13 cellular contexts compared by ENCODE assay signal in the genomic region with DNA sequence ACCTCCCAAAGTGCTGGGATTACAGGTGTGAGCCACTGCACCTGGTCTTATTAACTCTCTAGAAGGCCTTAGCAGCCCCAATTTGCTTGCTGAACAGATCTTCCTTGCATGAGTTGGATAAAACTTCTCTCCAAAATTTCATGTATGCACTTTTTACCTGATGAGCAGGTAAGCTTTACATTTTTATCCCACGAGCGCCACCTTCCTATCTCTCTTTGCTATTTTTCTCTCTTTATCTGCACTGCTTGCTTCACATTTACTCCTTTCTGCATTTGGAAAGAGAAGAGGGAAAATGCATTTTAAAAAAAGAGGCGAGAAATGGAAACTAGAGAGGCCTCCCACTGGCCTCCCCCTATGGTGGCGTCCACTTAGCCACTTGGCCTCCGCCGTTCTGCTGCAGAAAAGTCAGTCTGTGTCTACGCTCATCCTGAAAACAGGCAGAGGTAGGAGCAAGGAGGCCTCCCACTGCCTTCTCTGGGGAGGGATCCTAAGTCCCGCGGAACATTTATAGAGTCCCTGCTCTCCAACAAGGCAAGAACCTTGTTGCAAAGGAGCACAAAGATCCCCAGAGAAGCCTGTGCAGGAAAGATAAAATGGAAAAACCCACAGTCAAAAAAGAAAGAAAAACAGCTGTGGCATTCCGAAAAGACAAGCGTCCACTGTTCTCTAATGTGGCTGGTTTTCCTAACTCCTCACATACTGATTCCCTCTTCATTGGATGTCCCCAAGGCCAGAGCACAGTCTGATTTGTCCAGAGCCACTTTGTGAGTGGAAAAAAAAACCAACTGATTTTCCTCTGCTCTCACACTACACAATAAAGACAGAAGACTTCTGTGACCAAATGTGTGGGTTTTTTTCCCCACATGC.
A peak's percentile ranks its signal among the peaks of the same experiment; 100 is the strongest.
DNase-seq lines count a peak whose midpoint lies in the region; ATAC-seq, FAIRE-seq and TF ChIP-seq lines count a peak whose summit lies in the region.
"Had no signal": no experiment of that assay in that cellular context is flagged by ENCODE, and none has a peak within 500 bp of the region (broad histone marks: within the 10 kb centered on the region; RNA-seq: fewer than 3 reads in every experiment).

No MANE protein-coding gene starts in this region.

- no peaks in the 10 kb centered on the region for H3K9me3 Mint-ChIP-seq in activated T-helper 2 cell treated with anti-CD3 and anti-CD28 coated beads, Interferon-gamma antibody, Interleukin-2, Interleukin-4, amounts not matched to agents 10 μg/mL and 5 μg/mL and 100 μg/mL, durations not matched to agents 14 hours and 24 hours and 36 hours
- no peaks in the 10 kb centered on the region for H3K9me3 Mint-ChIP-seq in Caco-2 (ENCODE audit: unreplicated experiment)
- H3K9me3 Mint-ChIP-seq: activated T-cell treated with anti-CD3 and anti-CD28 coated beads, Interleukin-2, amount 50 U/mL, for 24 hours had no signal

- no peaks in the 10 kb centered on the region for H3K27me3 Mint-ChIP-seq in activated T-helper 2 cell treated with anti-CD3 and anti-CD28 coated beads, Interferon-gamma antibody, Interleukin-2, Interleukin-4, amounts not matched to agents 10 μg/mL and 5 μg/mL and 100 μg/mL, durations not matched to agents 14 hours and 24 hours and 36 hours (ENCODE audit: low read depth)
- H3K27me3 Mint-ChIP-seq in Caco-2 (ENCODE audit: insufficient read depth, unreplicated experiment): no peaks in the 10 kb centered on the region
- H3K27me3 Mint-ChIP-seq: activated T-cell treated with anti-CD3 and anti-CD28 coated beads, Interleukin-2, amount 50 U/mL, for 24 hours had no signal

- no peaks in the 10 kb centered on the region for H3K79me1 ChIP-seq in H1 (ENCODE audit: low read depth, low read length)

- no peak overlapping the region for H2AK5ac ChIP-seq in H1 (ENCODE audit: low read depth, low read length)

- no peak overlapping the region for H3K4ac ChIP-seq in H1 (replicated peaks; ENCODE audit: insufficient read length, low read depth, low read length)

- H3K79me2 ChIP-seq in OCI-LY3 (ENCODE audit: low read length) (no peaks in the 10 kb centered on the region), H1 (ENCODE audit: control insufficient read depth in 1 of 2, insufficient read depth in 2 of 2, low read length in 2 of 2) (no peaks in the 10 kb centered on the region)

- H3K14ac ChIP-seq in H1 (ENCODE audit: insufficient read length): no peak overlapping the region

- H3K4me2 ChIP-seq in OCI-LY3 (ENCODE audit: low read length) (no peak overlapping the region), H1 (ENCODE audit: insufficient read depth in 1 of 2, low read depth in 2 of 2, low read length in 2 of 2) (no peak overlapping the region)

- H4K8ac ChIP-seq in H1 (ENCODE audit: extremely low read depth, insufficient read depth, low read length): no peak overlapping the region

- H3K27me3 ChIP-seq in OCI-LY3 (ENCODE audit: low read depth, low read length) (no peaks in the 10 kb centered on the region), H1 (replicated peaks in 1 of 4; ENCODE audit: control insufficient read depth in 3 of 4, extremely low read depth in 1 of 4, insufficient read depth in 3 of 4, low read length in 3 of 4) (no peaks in the 10 kb centered on the region), right lobe of liver (no peaks in the 10 kb centered on the region), Caco-2 (replicated peaks; ENCODE audit: control insufficient read depth, insufficient read depth, low read length) (no peaks in the 10 kb centered on the region)

- no peak overlapping the region for H2BK20ac ChIP-seq in H1 (ENCODE audit: low read length)

- CTCF ChIA-PET in H1 (lab: Charles Lee; ENCODE audit: partially characterized antibody): interaction anchor here (0.7 to 11.9 kb wide), 20 partner anchors 11 to 190 kb away, joined by 3 to 71 read pairs (median 4); no protein-coding TSS in a partner anchor
- CTCF ChIA-PET in Caco-2 (lab: Charles Lee): interaction anchor here (0.6 to 0.8 kb wide), 2 partner anchors 20 to 112 kb away, joined by 3 read pairs; no protein-coding TSS in a partner anchor

- TF ChIP-seq POLR2A in H1 (IDR thresholded peaks at IDR 0.05; ENCODE audit: control extremely low read depth in 1 of 2, low read depth in 2 of 2, low read length in 2 of 2): no peak
- TF ChIP-seq POLR2A in right lobe of liver (IDR thresholded peaks at IDR 0.05): no peak

- H3K36me3 ChIP-seq in OCI-LY3 (replicated peaks; ENCODE audit: low read depth, low read length) (no peaks in the 10 kb centered on the region), H1 (ENCODE audit: control insufficient read depth in 2 of 4, insufficient read depth in 4 of 4, low read length in 3 of 4) (no peaks in the 10 kb centered on the region), right lobe of liver (no peaks in the 10 kb centered on the region), Caco-2 (ENCODE audit: control insufficient read depth, insufficient read depth, low read length) (no peaks in the 10 kb centered on the region)

- 0 out of 2 replicates have a peak, but pooled peaks cover 1% of the 10 kb centered on the region for H3K23me2 ChIP-seq in H1 (ENCODE audit: low read depth, low read length)

- TF ChIP-seq RAD21 in H1 (IDR thresholded peaks at IDR 0.05 in 1 of 2, conservative IDR thresholded peaks at IDR 0.05 in 1 of 2; ENCODE audit: low read depth in 2 of 2, low read length in 2 of 2): peak; percentile 48 to 58

- FAIRE-seq in H1 (lab: Jason Lieb, UNC): no peak
- FAIRE-seq: urothelium cell line had no signal

- no peak for DNase-seq in H1 (ENCODE audit: low read depth in 1 of 2, low spot score in 2 of 2)
- no peak for DNase-seq in right lobe of liver
- no peak for DNase-seq in NCI-H2196 treated with DMSO at 0.1 percent for 48 hours (lab: John Stamatoyannopoulos, UW; ENCODE audit: unreplicated experiment)
- DNase-seq in activated T-helper 2 cell treated with anti-CD3 and anti-CD28 coated beads, Interferon-gamma antibody, Interleukin-2, Interleukin-4, amounts not matched to agents 10 μg/mL and 5 μg/mL and 100 μg/mL, durations not matched to agents 14 hours and 24 hours and 36 hours (ENCODE audit: low spot score): no peak
- DNase-seq in Caco-2: no peak
- DNase-seq: activated CD4-positive, CD25-positive, alpha-beta regulatory T cell treated with anti-CD3 and anti-CD28 coated beads, Interleukin-2, amount 50 U/mL, for 72 hours; activated T-cell treated with anti-CD3 and anti-CD28 coated beads, Interleukin-2, amount 50 U/mL, for 24 hours; MM.1S had no signal

- no TSS peak for BruUV-seq in Caco-2 (replicated peaks; lab: Mats Ljungman, UMichigan)

- H3K56ac ChIP-seq in H1 (replicated peaks; ENCODE audit: insufficient read length, low read depth, low read length): no peak overlapping the region

- H4K20me1 ChIP-seq in OCI-LY3 (ENCODE audit: insufficient read depth, low read length) (no peaks in the 10 kb centered on the region), H1 (replicated peaks in 1 of 2; ENCODE audit: control insufficient read depth in 1 of 2, insufficient read depth in 2 of 2, low read length in 2 of 2) (no peaks in the 10 kb centered on the region)

- POLR2A ChIA-PET in H1 (lab: Charles Lee; ENCODE audit: partially characterized antibody) (interaction anchor here (0.5 to 1.7 kb wide), 2 partner anchors 56 to 93 kb away, joined by 3 to 4 read pairs; no protein-coding TSS in a partner anchor), Caco-2 (lab: Charles Lee) (no interaction called here)

- no peak overlapping the region for H3K18ac ChIP-seq in H1 (ENCODE audit: extremely low read depth, low read length)

- no peak overlapping the region for H2BK120ac ChIP-seq in H1 (replicated peaks; ENCODE audit: low read depth, low read length)

- no peak overlapping the region for H4K5ac ChIP-seq in H1 (ENCODE audit: insufficient read length, low read depth, low read length)

- no peak overlapping the region for H3K23ac ChIP-seq in H1 (ENCODE audit: insufficient read length)

- H2BK15ac ChIP-seq in H1 (ENCODE audit: low read length): no peak overlapping the region

- TF ChIP-seq EP300 in H1 (IDR thresholded peaks at IDR 0.05; ENCODE audit: borderline replicate concordance in 1 of 2, low read depth in 2 of 2, low read length in 2 of 2): no peak

- no peak overlapping the region for H3K4me3 ChIP-seq in OCI-LY3 (ENCODE audit: low read length)
- H3K4me3 ChIP-seq in H1 (ENCODE audit: extremely low read depth in 1 of 4, insufficient read depth in 2 of 4, low read depth in 3 of 4, low read length in 4 of 4): no peak overlapping the region
- no peak overlapping the region for H3K4me3 ChIP-seq in right lobe of liver
- no peak overlapping the region for H3K4me3 ChIP-seq in Caco-2 (ENCODE audit: low read depth, low read length)
- H3K4me3 ChIP-seq: SK-N-MC had no signal

- no peak overlapping the region for H3K27ac ChIP-seq in 22Rv1
- H3K27ac ChIP-seq in OCI-LY3 (ENCODE audit: low read length): no peak overlapping the region
- H3K27ac ChIP-seq in H1 (ENCODE audit: low read depth, low read length): no peak overlapping the region
- no peak overlapping the region for H3K27ac ChIP-seq in right lobe of liver
- H3K27ac ChIP-seq: SK-N-MC had no signal

- no peaks in the 10 kb centered on the region for H3K36me3 Mint-ChIP-seq in activated T-helper 2 cell treated with anti-CD3 and anti-CD28 coated beads, Interferon-gamma antibody, Interleukin-2, Interleukin-4, amounts not matched to agents 10 μg/mL and 5 μg/mL and 100 μg/mL, durations not matched to agents 14 hours and 24 hours and 36 hours (ENCODE audit: low read depth)
- no peaks in the 10 kb centered on the region for H3K36me3 Mint-ChIP-seq in Caco-2 (ENCODE audit: insufficient read depth, unreplicated experiment)

- H4K91ac ChIP-seq in H1 (replicated peaks; ENCODE audit: insufficient read length, low read length): no peak overlapping the region

- no peak overlapping the region for H3K4me3 Mint-ChIP-seq in activated T-helper 2 cell treated with anti-CD3 and anti-CD28 coated beads, Interferon-gamma antibody, Interleukin-2, Interleukin-4, amounts not matched to agents 10 μg/mL and 5 μg/mL and 100 μg/mL, durations not matched to agents 14 hours and 24 hours and 36 hours (ENCODE audit: low read depth)
- H3K4me3 Mint-ChIP-seq in Caco-2 (ENCODE audit: unreplicated experiment): no peak overlapping the region
- H3K4me3 Mint-ChIP-seq: activated T-cell treated with anti-CD3 and anti-CD28 coated beads, Interleukin-2, amount 50 U/mL, for 24 hours had no signal

- TF ChIP-seq CTCF in 22Rv1 (IDR thresholded peaks at IDR 0.05) (peak; percentile 34), OCI-LY3 (IDR thresholded peaks at IDR 0.05; ENCODE audit: low read depth, low read length) (peak; percentile 46), H1 (IDR thresholded peaks at IDR 0.05; ENCODE audit: control extremely low read depth in 1 of 3, insufficient read depth in 1 of 3, low read depth in 1 of 3, low read length in 3 of 3) (peak in 1 of 3 experiments; percentile 28; a peak in 1 of 4 replicates), right lobe of liver (IDR thresholded peaks at IDR 0.05) (peak in 3 of 4 donors; percentile 6 to 33 (median 14)), Caco-2 (IDR thresholded peaks at IDR 0.05; ENCODE audit: insufficient read depth in 1 of 2, low read depth in 1 of 2, low read length in 1 of 2, severe bottlenecking in 1 of 2, unreplicated experiment in 1 of 2) (no peak)

- intact Hi-C loops in right lobe of liver (cut with DNase I): loop anchor here in 1 of 2 donors (10.0 kb wide), 1 partner anchor 167 kb away; a partner anchor contains a TSS
- intact Hi-C loops in activated T-helper 2 cell treated with anti-CD3 and anti-CD28 coated beads, Interferon-gamma antibody, Interleukin-2, Interleukin-4, amounts not matched to agents 10 μg/mL and 5 μg/mL and 100 μg/mL, durations not matched to agents 14 hours and 24 hours and 36 hours (cut with micrococcal nuclease): no loop called here
- intact Hi-C loops in Caco-2 (cut with micrococcal nuclease; ENCODE audit: unreplicated experiment): no loop called here

- 73% methylated on average over 11 of the region's 11 CpGs; no CpG with 5 or more reads in 1 of the 2 experiments for WGBS in H1 (ENCODE audit: extremely low coverage in 1 of 2, insufficient coverage in 1 of 2, insufficient read length in 1 of 2, insufficient replicate concordance in 2 of 2, low coverage in 1 of 2, low lambda C conversion rate in 2 of 2, missing lambda C conversion rate in 1 of 2), 2 experiments
- WGBS in right lobe of liver (ENCODE audit: insufficient coverage, low coverage, low lambda C conversion rate, missing lambda C conversion rate): 74% methylated on average over 11 of the region's 11 CpGs

- no peaks in the 10 kb centered on the region for H3K9me3 ChIP-seq in OCI-LY3 (ENCODE audit: insufficient read depth, low read length)
- no peaks in the 10 kb centered on the region for H3K9me3 ChIP-seq in H1 (ENCODE audit: insufficient read depth in 2 of 2, low read depth in 1 of 2, low read length in 1 of 2)
- no peaks in the 10 kb centered on the region for H3K9me3 ChIP-seq in right lobe of liver
- H3K9me3 ChIP-seq in Caco-2: no peaks in the 10 kb centered on the region

- H3K27ac Mint-ChIP-seq in activated T-helper 2 cell treated with anti-CD3 and anti-CD28 coated beads, Interferon-gamma antibody, Interleukin-2, Interleukin-4, amounts not matched to agents 10 μg/mL and 5 μg/mL and 100 μg/mL, durations not matched to agents 14 hours and 24 hours and 36 hours: no peak overlapping the region
- H3K27ac Mint-ChIP-seq in Caco-2 (ENCODE audit: unreplicated experiment): no peak overlapping the region
- H3K27ac Mint-ChIP-seq: activated T-cell treated with anti-CD3 and anti-CD28 coated beads, Interleukin-2, amount 50 U/mL, for 24 hours had no signal

- no peak overlapping the region for H2BK5ac ChIP-seq in H1 (ENCODE audit: low read depth, low read length)

- H3K4me1 ChIP-seq in OCI-LY3 (ENCODE audit: low read length) (no peaks in the 10 kb centered on the region), H1 (replicated peaks in 1 of 4; ENCODE audit: control insufficient read depth in 3 of 4, insufficient read depth in 4 of 4, low read length in 3 of 4) (no peaks in the 10 kb centered on the region), right lobe of liver (no peaks in the 10 kb centered on the region), Caco-2 (no peaks in the 10 kb centered on the region)

- H2BK12ac ChIP-seq in H1 (ENCODE audit: low read depth, low read length): no peak overlapping the region

- H3K9ac ChIP-seq in OCI-LY3 (ENCODE audit: low read length): no peak overlapping the region
- no peak overlapping the region for H3K9ac ChIP-seq in H1 (replicated peaks in 1 of 4; ENCODE audit: extremely low read depth in 1 of 4, low read depth in 3 of 4, low read length in 3 of 4)

- H2AFZ ChIP-seq in OCI-LY3 (ENCODE audit: low read depth, low read length) (no peak overlapping the region), H1 (ENCODE audit: low read length) (no peak overlapping the region)

- no peaks in the 10 kb centered on the region for H3K4me1 Mint-ChIP-seq in activated T-helper 2 cell treated with anti-CD3 and anti-CD28 coated beads, Interferon-gamma antibody, Interleukin-2, Interleukin-4, amounts not matched to agents 10 μg/mL and 5 μg/mL and 100 μg/mL, durations not matched to agents 14 hours and 24 hours and 36 hours (ENCODE audit: low read depth)
- H3K4me1 Mint-ChIP-seq in Caco-2 (ENCODE audit: low read depth, unreplicated experiment): no peaks in the 10 kb centered on the region

- ATAC-seq in right lobe of liver (no peak), HG03432 (IDR thresholded peaks at IDR 0.05; ENCODE audit: unreplicated experiment) (no peak)

Comparison
In these comparisons a context has a peak if more than half of its experiments do, and no peak if none do; other contexts are left out.
1. CTCF ChIP-seq: peak in 22Rv1 (single experiment), OCI-LY3 (single experiment) and right lobe of liver (3 of 4); none in Caco-2 (0 of 2).